Comparison of ENCODE assay signal across 8 cellular contexts in the genomic region with DNA sequence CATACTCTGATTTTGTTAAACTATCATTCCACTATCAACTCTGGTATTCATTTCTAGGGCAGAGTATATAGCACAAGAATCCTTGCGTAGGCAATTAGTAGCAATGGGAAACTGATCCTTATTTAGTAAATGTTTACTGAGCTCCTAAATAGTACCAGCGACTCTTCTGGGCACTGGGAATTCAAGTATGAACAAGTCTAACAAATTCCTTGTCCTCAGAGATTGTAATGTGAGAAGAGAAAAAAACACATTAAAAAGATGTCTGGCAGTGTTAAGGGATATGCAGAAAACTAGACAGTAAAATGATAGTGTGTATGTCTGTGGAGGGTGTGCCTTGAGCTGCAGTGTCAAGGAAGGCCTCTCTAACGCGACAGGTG. TPM values are rescaled to one million over a fixed set of nuclear protein-coding genes. Genes with fewer than 3 reads are reported as not detected.
A peak's percentile ranks its signal among the peaks of the same experiment; 100 is the strongest.
DNase-seq lines count a peak whose midpoint lies in the region.

No MANE protein-coding gene starts in this region.

- no peaks in the 10 kb centered on the region for H3K27me3 Mint-ChIP-seq in activated CD4-positive, alpha-beta memory T cell treated with anti-CD3 and anti-CD28 coated beads for 36 hours

- peaks cover 15% of the 10 kb centered on the region for H3K4me1 ChIP-seq in stomach smooth muscle (ENCODE audit: control insufficient read depth, insufficient read depth, low read length)

- POLR2A ChIA-PET in activated CD4-positive, alpha-beta memory T cell treated with anti-CD3 and anti-CD28 coated beads for 36 hours (lab: Charles Lee), result interaction anchor here (0.8 to 1.4 kb wide), 3 partner anchors 16 to 25 kb away, joined by 3 to 4 read pairs (median 3); partner anchors contain the start of gene SSB

- CTCF ChIA-PET in activated CD4-positive, alpha-beta memory T cell treated with anti-CD3 and anti-CD28 coated beads for 36 hours (lab: Charles Lee), result interaction anchor here (1.1 to 3.2 kb wide), 12 partner anchors 9 to 251 kb away, joined by 3 to 13 read pairs (median 6); partner anchors contain the start of gene FASTKD1

- no peaks in the 10 kb centered on the region for H3K9me3 ChIP-seq in stomach smooth muscle (ENCODE audit: control insufficient read depth in 2 of 2, low read length in 2 of 2)

- DNase-seq in NCI-H2029 treated with DMSO at 0.1 percent for 48 hours (lab: John Stamatoyannopoulos, UW), result peak; percentile 51
- no peak for DNase-seq in NCI-H2029 (lab: John Stamatoyannopoulos, UW)
- no peak for DNase-seq in activated CD4-positive, alpha-beta memory T cell treated with anti-CD3 and anti-CD28 coated beads for 36 hours
- DNase-seq in AG08396 (ENCODE audit: low spot score), result no peak
- no peak for DNase-seq in KBM-7
- DNase-seq in LoVo (ENCODE audit: low spot score), result no peak

- peak overlapping the region; percentile 78 for H3K27ac Mint-ChIP-seq in activated CD4-positive, alpha-beta memory T cell treated with anti-CD3 and anti-CD28 coated beads for 36 hours

- peak overlapping the region; percentile 84 for H3K4me3 Mint-ChIP-seq in activated CD4-positive, alpha-beta memory T cell treated with anti-CD3 and anti-CD28 coated beads for 36 hours

- H3K36me3 ChIP-seq in stomach smooth muscle (ENCODE audit: control insufficient read depth in 2 of 2, insufficient read depth in 2 of 2, low read length in 2 of 2), result peaks cover 0 to 3% of the 10 kb centered on the region in 2 donors

- no peaks in the 10 kb centered on the region for H3K27me3 ChIP-seq in stomach smooth muscle (ENCODE audit: control insufficient read depth in 1 of 2, insufficient read depth in 2 of 2, low read length in 2 of 2)

- peak overlapping the region; percentile 67 for H3K27ac ChIP-seq in stomach smooth muscle (ENCODE audit: low read length)

- H3K9ac ChIP-seq in stomach smooth muscle (ENCODE audit: low read length in 2 of 2), result peak overlapping the region; percentile 77 to 82

- H3K9me3 Mint-ChIP-seq in activated CD4-positive, alpha-beta memory T cell treated with anti-CD3 and anti-CD28 coated beads for 36 hours, result no peaks in the 10 kb centered on the region

- intact Hi-C loops in activated CD4-positive, alpha-beta memory T cell treated with anti-CD3 and anti-CD28 coated beads for 36 hours (cut with micrococcal nuclease), result loop anchor here (2.0 to 10.0 kb wide), 2 partner anchors 53 to 459 kb away; partner anchors contain the start of gene LRP2

- peaks cover 56% of the 10 kb centered on the region for H3K4me1 Mint-ChIP-seq in activated CD4-positive, alpha-beta memory T cell treated with anti-CD3 and anti-CD28 coated beads for 36 hours (ENCODE audit: low read depth)

- H3K36me3 Mint-ChIP-seq in activated CD4-positive, alpha-beta memory T cell treated with anti-CD3 and anti-CD28 coated beads for 36 hours, result peaks cover 23% of the 10 kb centered on the region

- in situ Hi-C loops in KBM-7 (cut with MboI; ENCODE audit: low pct_unique_long_range_greater_than_20kb, low sequenced_read_pairs), result no loop called here

- H3K4me3 ChIP-seq in iPS-11a (ENCODE audit: low read depth, low read length) (peak overlapping the region; percentile 80), stomach smooth muscle (ENCODE audit: low read length in 2 of 2) (peak overlapping the region; percentile 89 to 93)

RNA-seq across cellular contexts. Expression of gene METTL5, which starts 0.7 kb away (rescaled TPM):
- total RNA-seq in activated CD4-positive, alpha-beta memory T cell treated with anti-CD3 and anti-CD28 coated beads for 36 hours, result 100 to 1,000 TPM; 109 to 110 TPM

RNA-seq across cellular contexts. Expression of gene UBR3, which starts 3.3 kb away (rescaled TPM):
- 10 to 100 TPM; 16.2 to 18.1 TPM for total RNA-seq in activated CD4-positive, alpha-beta memory T cell treated with anti-CD3 and anti-CD28 coated beads for 36 hours

RNA-seq across cellular contexts. Expression of gene SSB, which starts 25.3 kb away (rescaled TPM):
- 100 to 1,000 TPM; 112 to 120 TPM for total RNA-seq in activated CD4-positive, alpha-beta memory T cell treated with anti-CD3 and anti-CD28 coated beads for 36 hours
